12 cellular contexts compared by ENCODE assay signal in genomic region chr5:146173597-146173996, GRCh38. TPM values are rescaled to one million over a fixed set of nuclear protein-coding genes. Genes with fewer than 3 reads are reported as not detected.
DNase-seq lines count a peak whose midpoint lies in the region; ATAC-seq, FAIRE-seq and TF ChIP-seq lines count a peak whose summit lies in the region.
"Had no signal": no experiment of that assay in that cellular context is flagged by ENCODE, and none has a peak within 500 bp of the region (broad histone marks: within the 10 kb centered on the region; RNA-seq: fewer than 3 reads in every experiment).

No MANE protein-coding gene starts in this region.

- H3K27ac ChIP-seq in KMS-11 (peak overlapping the region; percentile 33; the same call in 1 of the 2 replicates), GM23248 (no peak overlapping the region)
- H3K27ac ChIP-seq: upper lobe of left lung had no signal

- DNase-seq in GM12891 (ENCODE audit: insufficient read length, low spot score) (peak; percentile 26), GM23248 (no peak), NCI-H1436 (lab: John Stamatoyannopoulos, UW) (no peak), Kasumi-1 (lab: John Stamatoyannopoulos, UW) (no peak), mucosa of gallbladder (ENCODE audit: low spot score) (no peak)
- DNase-seq: naive thymus-derived CD4-positive, alpha-beta T cell; NCI-H1930; upper lobe of left lung had no signal

- no peaks in the 10 kb centered on the region for H3K9me3 ChIP-seq in GM23248 (ENCODE audit: low read depth)
- H3K9me3 ChIP-seq: upper lobe of left lung had no signal

- no peak for TF ChIP-seq POLR2A in GM12891 (IDR thresholded peaks at IDR 0.05; ENCODE audit: low read depth, low read length)

- no peaks in the 10 kb centered on the region for H3K9me2 ChIP-seq in GM23248 (ENCODE audit: insufficient read depth)

- TF ChIP-seq CTCF in KMS-11 (conservative IDR thresholded peaks at IDR 0.05; ENCODE audit: low read depth, low read length) = no peak

- H3K4me3 ChIP-seq in KMS-11 (IDR thresholded peaks at IDR 0.05; ENCODE audit: insufficient read depth, low read depth, low read length) (no peak overlapping the region), GM23248 (no peak overlapping the region)
- H3K4me3 ChIP-seq: upper lobe of left lung had no signal

- no peak overlapping the region for H3K9ac ChIP-seq in KMS-11
- H3K9ac ChIP-seq in GM23248 = no peak overlapping the region

- WGBS in GM23248 (ENCODE audit: low coverage in 1 of 2, low lambda C conversion rate in 2 of 2, missing lambda C conversion rate in 2 of 2), 2 experiments = 96 to 99% methylated on average over 3 of the region's 3 CpGs

- in situ Hi-C loops in GM23248 (cut with MboI) = no loop called here

- H3K79me2 ChIP-seq in KMS-11 (ENCODE audit: insufficient read depth, low read depth) (peaks cover 26% of the 10 kb centered on the region; the same call in 1 of the 2 replicates), GM23248 (ENCODE audit: insufficient read depth) (peaks cover 68% of the 10 kb centered on the region)

- peaks cover 31% of the 10 kb centered on the region for H3K4me1 ChIP-seq in KMS-11 (ENCODE audit: low read depth, poor library complexity, severe bottlenecking)
- H3K4me1 ChIP-seq in GM23248 (ENCODE audit: insufficient read depth) = no peaks in the 10 kb centered on the region
- H3K4me1 ChIP-seq: upper lobe of left lung had no signal

- H3K27me3 ChIP-seq in KMS-11 (ENCODE audit: insufficient read depth, low read depth) = no peaks in the 10 kb centered on the region
- H3K27me3 ChIP-seq in GM23248 (replicated peaks; ENCODE audit: insufficient read depth) = no peaks in the 10 kb centered on the region
- H3K27me3 ChIP-seq: upper lobe of left lung had no signal

- H2AFZ ChIP-seq in KMS-11 (ENCODE audit: low read depth) (no peak overlapping the region), GM23248 (no peak overlapping the region)

- H4K20me1 ChIP-seq in KMS-11 (ENCODE audit: insufficient read depth) (peaks cover 12% of the 10 kb centered on the region), GM23248 (ENCODE audit: insufficient read depth) (no peaks in the 10 kb centered on the region)

- H3K36me3 ChIP-seq in KMS-11 (ENCODE audit: insufficient read depth) (peaks cover 17% of the 10 kb centered on the region; the same call in 1 of the 2 replicates), GM23248 (ENCODE audit: low read depth) (peaks cover 33% of the 10 kb centered on the region)

- ATAC-seq in GM19351 (IDR thresholded peaks at IDR 0.05; ENCODE audit: unreplicated experiment) (peak; percentile 93), HG02870 (IDR thresholded peaks at IDR 0.05; ENCODE audit: unreplicated experiment) (peak; percentile 93)
- ATAC-seq: HCT116; naive thymus-derived CD4-positive, alpha-beta T cell had no signal

- peak overlapping the region; percentile 63 for H3K4me2 ChIP-seq in KMS-11
- no peak overlapping the region for H3K4me2 ChIP-seq in GM23248 (ENCODE audit: unreplicated experiment)

- H3F3A ChIP-seq in GM23248 (ENCODE audit: insufficient read depth) = no peaks in the 10 kb centered on the region

- FAIRE-seq in GM12891 (lab: Jason Lieb, UNC) = peak; percentile 86

TF ChIP-seq in GM12891, 5 proteins besides CTCF, POLR2A, EP300 and RAD21:
- peak; percentile 93 for TF ChIP-seq SPI1 (IDR thresholded peaks at IDR 0.05; ENCODE audit: low read depth, low read length)
- no peak for TF ChIP-seq PAX5 (IDR thresholded peaks at IDR 0.05; ENCODE audit: insufficient read depth, low read length, severe bottlenecking)

RNA-seq across cellular contexts. Expression of gene LARS1, which starts 8.9 kb away (rescaled TPM):
- 48.7 TPM for polyA plus RNA-seq in GM12891 (2012; ENCODE audit: low read depth, missing spikeins)
- total RNA-seq in GM23248 (2014; rRNA removed; shearing (Covaris generic)) = 98.1 and 118 TPM in 2 replicates
- 143 and 151 TPM in 2 replicates for polyA plus RNA-seq in GM23248 (2016; fragmentation: Nextera tagmentation; extraction: Ambion mirVana)
- total RNA-seq in mucosa of gallbladder = 66.6 TPM

RNA-seq across cellular contexts. Expression of gene RBM27, which starts 29.8 kb away (rescaled TPM):
- polyA plus RNA-seq in GM12891 (2012; ENCODE audit: low read depth, missing spikeins) = 8.0 TPM
- total RNA-seq in GM23248 (2014; rRNA removed; shearing (Covaris generic)) = 13.5 and 13.9 TPM in 2 replicates
- polyA plus RNA-seq in GM23248 (2016; fragmentation: Nextera tagmentation; extraction: Ambion mirVana) = 2.6 and 3.1 TPM in 2 replicates
- 14.2 TPM for total RNA-seq in mucosa of gallbladder
